ENCODE assay signal across 8 cellular contexts in the genomic region with DNA sequence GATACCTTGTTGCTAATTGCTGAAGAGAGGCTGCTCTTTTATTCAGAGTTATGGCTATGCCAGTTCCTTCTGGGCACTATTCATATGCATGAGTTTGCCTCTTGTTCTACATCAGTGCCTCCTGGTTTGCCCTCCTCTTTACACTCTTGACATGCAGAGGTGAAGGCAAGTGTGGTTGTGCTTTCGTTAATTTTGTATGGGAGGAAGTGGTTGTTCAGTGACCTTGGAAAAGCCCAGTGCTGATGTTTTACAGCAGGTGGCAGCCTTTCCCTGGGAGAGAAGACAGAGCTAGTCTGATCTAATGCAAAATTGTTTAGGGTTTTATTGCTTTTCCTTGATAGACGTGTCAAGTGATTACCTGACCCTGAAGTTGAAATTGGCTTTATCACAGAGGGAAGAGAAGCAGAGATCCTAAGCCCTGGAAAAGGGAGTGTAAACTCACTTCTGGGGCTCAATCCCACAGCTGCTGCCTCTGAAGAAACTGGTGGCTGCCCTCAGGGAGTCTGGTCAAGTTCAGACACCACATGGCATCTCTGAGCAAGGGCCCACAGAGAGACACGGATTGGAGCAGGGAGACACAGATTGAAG. TPM values are rescaled to one million over a fixed set of nuclear protein-coding genes. Genes with fewer than 3 reads are reported as not detected.
A peak's percentile ranks its signal among the peaks of the same experiment; 100 is the strongest.
DNase-seq lines count a peak whose midpoint lies in the region; ATAC-seq and TF ChIP-seq lines count a peak whose summit lies in the region.

No MANE protein-coding gene starts in this region.

- H3K27me3 ChIP-seq in BJ (ENCODE audit: control insufficient read depth, insufficient read depth, low read length) = no peaks in the 10 kb centered on the region; the same call in 1 of the 2 replicates
- H3K27me3 ChIP-seq in right lobe of liver = no peaks in the 10 kb centered on the region

- no peaks in the 10 kb centered on the region for H3K4me1 ChIP-seq in right lobe of liver

- whole genome bisulfite sequencing in right lobe of liver (ENCODE audit: insufficient coverage, low coverage, low lambda C conversion rate, missing lambda C conversion rate) = 0% methylated on average over 3 of the region's 3 CpGs

- TF ChIP-seq POLR2A in right lobe of liver (IDR thresholded peaks at IDR 0.05) = no peak

- peak; percentile 77 for ATAC-seq in GM19035 (IDR thresholded peaks at IDR 0.05; ENCODE audit: unreplicated experiment)
- ATAC-seq in HG03342 (IDR thresholded peaks at IDR 0.05; ENCODE audit: unreplicated experiment) = peak; percentile 76
- peak; percentile 96 to 98 (median 96) for ATAC-seq in right lobe of liver

- H3K36me3 ChIP-seq in BJ (ENCODE audit: control insufficient read depth, insufficient read depth, low read length) (no peaks in the 10 kb centered on the region), right lobe of liver (no peaks in the 10 kb centered on the region)

- no peak for DNase-seq in BJ (ENCODE audit: low read depth)
- DNase-seq in NCI-H510A (lab: John Stamatoyannopoulos, UW) = peak; percentile 42
- peak; percentile 65 to 78 for DNase-seq in activated CD4-positive, alpha-beta T cell treated with anti-CD3 and anti-CD28 coated beads for 4 hours
- DNase-seq in cerebellum (ENCODE audit: low spot score) = peak; percentile 75
- DNase-seq in right lobe of liver = peak in 2 of 3 donors; percentile 34 to 73
- peak; percentile 41 for DNase-seq in stimulated activated CD8-positive, alpha-beta memory T cell treated with anti-CD3 and anti-CD28 coated beads, Interleukin-12 subunit alpha, Interleukin-12 subunit beta, amount 100 ng/mL, for 4 hours (ENCODE audit: low read depth)

- CTCF ChIA-PET in BJ (lab: Yijun Ruan, JAX) = interaction anchor here (0.6 to 7.9 kb wide), 20 partner anchors 9 to 511 kb away, joined by 3 to 139 read pairs (median 5); no protein-coding TSS in a partner anchor

- H3K4me3 ChIP-seq in BJ (ENCODE audit: low read depth, low read length) (no peak overlapping the region), right lobe of liver (no peak overlapping the region)

- H3K9me3 ChIP-seq in right lobe of liver = no peaks in the 10 kb centered on the region

- peak; percentile 83 for TF ChIP-seq CTCF in BJ (IDR thresholded peaks at IDR 0.05; ENCODE audit: insufficient read depth, low read depth, low read length)
- TF ChIP-seq CTCF in right lobe of liver (IDR thresholded peaks at IDR 0.05) = peak; percentile 83 to 93 (median 90)

- intact Hi-C loops in right lobe of liver (cut with DNase I) = loop anchor here (5.0 to 10.0 kb wide), 2 partner anchors 273 to 275 kb away; no protein-coding TSS in a partner anchor

- H3K27ac ChIP-seq in right lobe of liver = no peak overlapping the region

- POLR2A ChIA-PET in BJ (lab: Charles Lee) = no interaction called here

RNA-seq across cellular contexts. Expression of gene VPS54, which starts 30.5 kb away (rescaled TPM):
- 5.6 and 11.8 TPM in 2 replicates for polyA plus RNA-seq in BJ (2011; rRNA removed)
- polyA minus RNA-seq in BJ (2011; rRNA and poly(A)+ RNA removed) = 7.7 and 8.1 TPM in 2 replicates
- total RNA-seq in cerebellum (31.2 TPM), right lobe of liver (10 to 100 TPM; 11.6 to 12.5 (median 12.2) TPM)
